Comparison of ENCODE assay signal across 10 cellular contexts in the genomic region with DNA sequence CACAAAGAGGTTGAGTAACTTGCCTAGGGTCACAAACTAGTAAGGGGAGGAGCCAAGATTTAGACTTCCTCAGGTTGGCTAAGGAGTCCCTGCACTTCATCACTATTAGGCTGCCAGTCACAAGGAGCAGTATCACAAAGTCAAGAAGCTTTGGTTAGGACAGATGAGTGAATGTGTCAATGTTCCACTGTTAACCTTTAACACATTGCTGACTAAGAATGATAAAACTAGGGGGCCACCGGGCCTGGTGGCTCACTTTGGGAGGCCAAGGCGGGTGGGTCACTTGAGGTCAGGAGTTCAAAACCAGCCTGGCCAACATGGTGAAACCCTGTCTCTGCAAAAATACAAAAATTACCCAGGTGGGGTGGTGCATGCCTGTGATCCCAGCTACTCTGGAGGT. TPM values are rescaled to one million over a fixed set of nuclear protein-coding genes. Genes with fewer than 3 reads are reported as not detected.
DNase-seq lines count a peak whose midpoint lies in the region; ATAC-seq and FAIRE-seq lines count a peak whose summit lies in the region.
"Had no signal": no experiment of that assay in that cellular context is flagged by ENCODE, and none has a peak within 500 bp of the region (broad histone marks: within the 10 kb centered on the region; RNA-seq: fewer than 3 reads in every experiment).

No MANE protein-coding gene starts in this region.

- H3K9me3 ChIP-seq in CD8-positive, alpha-beta memory T cell (ENCODE audit: low read length), result no peaks in the 10 kb centered on the region

- no peak overlapping the region for H3K27ac ChIP-seq in CD8-positive, alpha-beta memory T cell (ENCODE audit: low read depth, low read length)

- H3K27me3 Mint-ChIP-seq in CD8-positive, alpha-beta memory T cell, result no peaks in the 10 kb centered on the region
- no peaks in the 10 kb centered on the region for H3K27me3 Mint-ChIP-seq in activated naive CD8-positive, alpha-beta T cell treated with anti-CD3 and anti-CD28 coated beads for 36 hours

- FAIRE-seq in GM19239 (lab: Jason Lieb, UNC), result peak; percentile 78
- FAIRE-seq in urothelium cell line (lab: Jason Lieb, UNC), result no peak
- FAIRE-seq: TTC549 had no signal

- H3K27ac Mint-ChIP-seq in CD8-positive, alpha-beta memory T cell, result peak overlapping the region in 7 of 8 donors; percentile 37 to 92 (median 66)
- H3K27ac Mint-ChIP-seq in activated naive CD8-positive, alpha-beta T cell treated with anti-CD3 and anti-CD28 coated beads for 36 hours, result peak overlapping the region; percentile 70

- H3K4me3 Mint-ChIP-seq in CD8-positive, alpha-beta memory T cell, result no peak overlapping the region
- H3K4me3 Mint-ChIP-seq in activated naive CD8-positive, alpha-beta T cell treated with anti-CD3 and anti-CD28 coated beads for 36 hours, result no peak overlapping the region
- H3K4me3 Mint-ChIP-seq: neural crest cell had no signal

- H3K4me3 ChIP-seq in CD8-positive, alpha-beta memory T cell (ENCODE audit: low read length), result no peak overlapping the region

- peak; percentile 83 for ATAC-seq in HG03060 (IDR thresholded peaks at IDR 0.05; ENCODE audit: low read depth, unreplicated experiment)

- peaks cover 89 to 100% (median 100%) of the 10 kb centered on the region in 3 donors for H3K4me1 Mint-ChIP-seq in CD8-positive, alpha-beta memory T cell
- H3K4me1 Mint-ChIP-seq in activated naive CD8-positive, alpha-beta T cell treated with anti-CD3 and anti-CD28 coated beads for 36 hours, result peaks cover 82% of the 10 kb centered on the region

- peaks cover 74% of the 10 kb centered on the region for H3K4me1 ChIP-seq in CD8-positive, alpha-beta memory T cell (ENCODE audit: insufficient read depth, low read length)

- H3K36me3 ChIP-seq in CD8-positive, alpha-beta memory T cell (ENCODE audit: insufficient read depth, low read length), result no peaks in the 10 kb centered on the region

- POLR2A ChIA-PET in CD8-positive, alpha-beta memory T cell (lab: Charles Lee), result no interaction called here

- DNase-seq in CD8-positive, alpha-beta memory T cell, result no peak
- DNase-seq in GM19239 (ENCODE audit: insufficient read length, low spot score) (no peak), NCI-H524 treated with DMSO at 0.1 percent for 48 hours (lab: John Stamatoyannopoulos, UW) (no peak), urothelium cell line (ENCODE audit: low spot score) (no peak), islet precursor cell (no peak)
- peak; percentile 43 for DNase-seq in activated naive CD8-positive, alpha-beta T cell treated with anti-CD3 and anti-CD28 coated beads for 36 hours
- DNase-seq in activated CD4-positive, alpha-beta T cell treated with anti-CD3 and anti-CD28 coated beads for 4 hours, result no peak

- CTCF ChIA-PET in CD8-positive, alpha-beta memory T cell (lab: Charles Lee), result interaction anchor here (1.4 kb wide), 1 partner anchor 30 kb away, joined by 5 read pairs; no protein-coding TSS in a partner anchor

- H3K27me3 ChIP-seq in CD8-positive, alpha-beta memory T cell (ENCODE audit: insufficient read depth, low read length, poor library complexity, severe bottlenecking), result no peaks in the 10 kb centered on the region

- H3K36me3 Mint-ChIP-seq in CD8-positive, alpha-beta memory T cell, result peaks cover 9 to 32% (median 14%) of the 10 kb centered on the region in 3 donors
- H3K36me3 Mint-ChIP-seq in activated naive CD8-positive, alpha-beta T cell treated with anti-CD3 and anti-CD28 coated beads for 36 hours, result peaks cover 66% of the 10 kb centered on the region

- H3K9me3 Mint-ChIP-seq in CD8-positive, alpha-beta memory T cell, result no peaks in the 10 kb centered on the region
- peaks cover 17% of the 10 kb centered on the region for H3K9me3 Mint-ChIP-seq in activated naive CD8-positive, alpha-beta T cell treated with anti-CD3 and anti-CD28 coated beads for 36 hours

RNA-seq across cellular contexts. Expression of a gene that starts 32.0 kb away (rescaled TPM):
- total RNA-seq in CD8-positive, alpha-beta memory T cell, result 100 to 1,000 TPM; 257 to 259 TPM
- 491 TPM for polyA plus RNA-seq in CD8-positive, alpha-beta memory T cell
- total RNA-seq in activated naive CD8-positive, alpha-beta T cell treated with anti-CD3 and anti-CD28 coated beads for 36 hours, result 100 to 1,000 TPM; 299 to 310 TPM
